In genomic region chr16:49592507-49593422, GRCh38 we compare ENCODE assay signal across 8 cellular contexts.
A peak's percentile ranks its signal among the peaks of the same experiment; 100 is the strongest.
DNase-seq lines count a peak whose midpoint lies in the region; ATAC-seq, FAIRE-seq and TF ChIP-seq lines count a peak whose summit lies in the region.

No MANE protein-coding gene starts in this region.

- peaks cover 2% of the 10 kb centered on the region for H3K9me3 Mint-ChIP-seq in neural progenitor cell

- H3K27ac Mint-ChIP-seq in neural progenitor cell: peak overlapping the region; percentile 64

- TF ChIP-seq CTCF in BJ (IDR thresholded peaks at IDR 0.05; ENCODE audit: insufficient read depth, low read depth, low read length) (peak; percentile 81), endothelial cell of umbilical vein (IDR thresholded peaks at IDR 0.05; ENCODE audit: extremely low read depth in 1 of 2, insufficient read depth in 1 of 2, low read depth in 1 of 2, low read length in 2 of 2) (peak; percentile 64 to 88), neural progenitor cell (IDR thresholded peaks at IDR 0.05) (peak; percentile 81)

- TF ChIP-seq POLR2A in endothelial cell of umbilical vein (IDR thresholded peaks at IDR 0.05; ENCODE audit: low read depth, low read length): no peak

- intact Hi-C loops in endothelial cell of umbilical vein (cut with micrococcal nuclease): loop anchor here (1.0 kb wide), 2 partner anchors 100 to 184 kb away; no protein-coding TSS in a partner anchor

- H3K4me1 Mint-ChIP-seq in neural progenitor cell: peaks cover 79% of the 10 kb centered on the region

- no peaks in the 10 kb centered on the region for H3K36me3 ChIP-seq in BJ (ENCODE audit: control insufficient read depth, insufficient read depth, low read length)
- no peaks in the 10 kb centered on the region for H3K36me3 ChIP-seq in endothelial cell of umbilical vein (ENCODE audit: control insufficient read depth in 2 of 2, extremely low read depth in 1 of 2, insufficient read depth in 2 of 2, low read length in 2 of 2)
- H3K36me3 ChIP-seq in neural progenitor cell: no peaks in the 10 kb centered on the region

- BruUV-seq in endothelial cell of umbilical vein (replicated peaks; lab: Mats Ljungman, UMichigan): no TSS peak

- H3K27ac ChIP-seq in endothelial cell of umbilical vein (ENCODE audit: insufficient read depth, low read depth, low read length) (no peak overlapping the region), neural progenitor cell (no peak overlapping the region)

- H3K4me2 ChIP-seq in endothelial cell of umbilical vein (ENCODE audit: insufficient read depth, low read length) (no peak overlapping the region), neural progenitor cell (no peak overlapping the region)

- H2AFZ ChIP-seq in endothelial cell of umbilical vein (ENCODE audit: low read depth, low read length): no peak overlapping the region
- H2AFZ ChIP-seq in neural progenitor cell (replicated peaks): no peak overlapping the region

- peaks cover 4% of the 10 kb centered on the region for H3K4me1 ChIP-seq in endothelial cell of umbilical vein (ENCODE audit: control insufficient read depth, extremely low read depth, insufficient read depth, low read length)
- peaks cover 56% of the 10 kb centered on the region for H3K4me1 ChIP-seq in neural progenitor cell

- dilution Hi-C loops in endothelial cell of umbilical vein (cut with MboI; ENCODE audit: extremely low pct_ligation_motif_present, low sequenced_read_pairs): no loop called here

- H3K9me1 ChIP-seq in endothelial cell of umbilical vein (replicated peaks; ENCODE audit: control insufficient read depth, extremely low read depth, insufficient read depth, low read length): no peaks in the 10 kb centered on the region

- POLR2A ChIA-PET in BJ (lab: Charles Lee): no interaction called here
- POLR2A ChIA-PET in endothelial cell of umbilical vein (lab: Charles Lee): no interaction called here

- H3K79me2 ChIP-seq in endothelial cell of umbilical vein (ENCODE audit: control insufficient read depth, insufficient read depth, low read length) (no peaks in the 10 kb centered on the region), neural progenitor cell (ENCODE audit: low read depth) (peaks cover 47% of the 10 kb centered on the region)

- DNase-seq in BJ (ENCODE audit: low read depth) (no peak), LoVo (ENCODE audit: low spot score) (peak; percentile 33), endothelial cell of umbilical vein (ENCODE audit: low read depth, low spot score) (peak; percentile 33), neural progenitor cell (ENCODE audit: low spot score) (peak; percentile 63), cortex of kidney (lab: John Stamatoyannopoulos, UW) (no peak), foreskin melanocyte (no peak)
- peak; percentile 12 to 33 for DNase-seq in activated CD4-positive, alpha-beta T cell treated with anti-CD3 and anti-CD28 coated beads for 4 hours

- peaks cover 32% of the 10 kb centered on the region for H3F3A ChIP-seq in neural progenitor cell (ENCODE audit: low read depth)

- H4K20me1 ChIP-seq in endothelial cell of umbilical vein (replicated peaks; ENCODE audit: control insufficient read depth, extremely low read depth, insufficient read depth, low read length): no peaks in the 10 kb centered on the region
- H4K20me1 ChIP-seq in neural progenitor cell (ENCODE audit: low read depth): peaks cover 48% of the 10 kb centered on the region

- H3K36me3 Mint-ChIP-seq in neural progenitor cell: peaks cover 11% of the 10 kb centered on the region

- CTCF ChIA-PET in BJ (lab: Yijun Ruan, JAX) (interaction anchor here (0.7 to 3.0 kb wide), 16 partner anchors 9 to 1051 kb away, joined by 3 to 15 read pairs (median 4); no protein-coding TSS in a partner anchor), endothelial cell of umbilical vein (lab: Charles Lee) (interaction anchor here (0.5 to 2.2 kb wide), 27 partner anchors 9 to 1214 kb away, joined by 3 to 17 read pairs (median 4); partner anchors contain the start of gene ZNF423)

- H3K9ac ChIP-seq in endothelial cell of umbilical vein (replicated peaks; ENCODE audit: extremely low read depth, insufficient read depth, low read length): no peak overlapping the region
- no peak overlapping the region for H3K9ac ChIP-seq in neural progenitor cell

- H3K27me3 Mint-ChIP-seq in neural progenitor cell (ENCODE audit: insufficient read depth, low read depth): peaks cover 6% of the 10 kb centered on the region

- H3K4me3 Mint-ChIP-seq in neural progenitor cell: no peak overlapping the region

- peak; percentile 48 for ATAC-seq in GM19025 (IDR thresholded peaks at IDR 0.05; ENCODE audit: low read depth, unreplicated experiment)

- H3K9me3 ChIP-seq in endothelial cell of umbilical vein (replicated peaks; ENCODE audit: control insufficient read depth, insufficient read depth, low read length): no peaks in the 10 kb centered on the region
- no peaks in the 10 kb centered on the region for H3K9me3 ChIP-seq in neural progenitor cell (ENCODE audit: low read depth)

- H3K27me3 ChIP-seq in BJ (ENCODE audit: control insufficient read depth, insufficient read depth, low read length) (no peaks in the 10 kb centered on the region; the same call in 1 of the 2 replicates), endothelial cell of umbilical vein (ENCODE audit: control insufficient read depth in 2 of 2, insufficient read depth in 2 of 2, low read length in 2 of 2) (no peaks in the 10 kb centered on the region), neural progenitor cell (no peaks in the 10 kb centered on the region)

- FAIRE-seq in endothelial cell of umbilical vein (lab: Jason Lieb, UNC): peak; percentile 91

- H3K4me3 ChIP-seq in BJ (ENCODE audit: low read depth, low read length): no peak overlapping the region
- H3K4me3 ChIP-seq in endothelial cell of umbilical vein (replicated peaks in 1 of 3; ENCODE audit: insufficient read depth in 1 of 3, low read depth in 1 of 3, low read length in 3 of 3): no peak overlapping the region
- no peak overlapping the region for H3K4me3 ChIP-seq in neural progenitor cell

TF ChIP-seq in endothelial cell of umbilical vein, 7 proteins besides CTCF, POLR2A, EP300 and RAD21:
- no peak for TF ChIP-seq POLR2AphosphoS5 (IDR thresholded peaks at IDR 0.05; ENCODE audit: insufficient read depth, low read depth, low read length)
- TF ChIP-seq JUN (IDR thresholded peaks at IDR 0.05; ENCODE audit: borderline replicate concordance, insufficient read depth, insufficient read length, low read depth): no peak
- no peak for TF ChIP-seq EZH2 (IDR thresholded peaks at IDR 0.05; ENCODE audit: borderline replicate concordance, low read depth, low read length, severe bottlenecking)
- no peak for TF ChIP-seq FOS (IDR thresholded peaks at IDR 0.05; ENCODE audit: borderline replicate concordance, insufficient read depth, low read length)
- TF ChIP-seq MYC (IDR thresholded peaks at IDR 0.05; ENCODE audit: low read depth, low read length): no peak
- TF ChIP-seq GATA2 (IDR thresholded peaks at IDR 0.05; ENCODE audit: insufficient read depth, insufficient read length, low read depth, low read length): no peak
- no peak for TF ChIP-seq MAX (IDR thresholded peaks at IDR 0.05; ENCODE audit: insufficient read depth, insufficient read length)

Comparison
In these comparisons a context has a peak if more than half of its experiments do, and no peak if none do; other contexts are left out.
1. DNase-seq: peak in LoVo (single experiment), activated CD4-positive, alpha-beta T cell treated with anti-CD3 and anti-CD28 coated beads for 4 hours (2 of 2), endothelial cell of umbilical vein (single experiment) and neural progenitor cell (single experiment); none in BJ (single experiment), cortex of kidney (single experiment) and foreskin melanocyte (single experiment).
2. Peak in every context shown above with its lines, with median percentiles within 50 percentile points of each other: CTCF ChIP-seq.